8 cellular contexts compared by ENCODE assay signal in the genomic region with DNA sequence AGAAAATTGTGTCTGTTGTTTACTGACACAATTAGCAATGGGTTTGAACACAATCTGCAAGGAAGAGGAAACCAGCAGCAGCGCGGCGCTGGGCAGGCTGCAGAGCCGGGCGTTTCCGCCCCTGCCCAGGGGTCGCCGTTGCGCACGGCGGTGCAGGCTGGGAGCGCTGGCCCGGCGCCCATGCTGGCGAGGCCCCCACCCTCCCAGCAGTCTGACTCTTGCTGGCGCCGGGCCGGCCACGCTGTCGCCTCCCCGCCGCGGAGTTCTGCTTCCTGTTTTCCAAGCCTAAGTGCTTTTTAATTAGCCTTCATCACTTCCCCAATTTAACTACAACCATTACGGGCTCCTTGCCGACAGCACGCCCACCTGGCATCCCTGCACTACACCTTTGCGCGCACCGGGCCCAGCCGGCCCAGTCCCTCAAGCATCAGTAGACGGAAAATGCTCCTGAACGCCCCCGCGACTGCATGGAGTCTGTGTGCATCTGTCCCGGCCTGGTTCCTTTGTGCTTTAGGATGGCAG.
DNase-seq lines count a peak whose midpoint lies in the region; ATAC-seq and TF ChIP-seq lines count a peak whose summit lies in the region.

No MANE protein-coding gene starts in this region.

- CTCF ChIA-PET in activated CD8-positive, alpha-beta memory T cell treated with anti-CD3 and anti-CD28 coated beads, Interleukin-2, amount 10 ng/mL, durations not matched to agents 7 days and 5 days (lab: Charles Lee), result no interaction called here

- H3K9me3 ChIP-seq in HUES64 (ENCODE audit: insufficient read depth, low read depth, low read length), result peaks cover 4% of the 10 kb centered on the region

- peaks cover 9% of the 10 kb centered on the region; the same call in 1 of the 2 replicates for H3K4me1 ChIP-seq in HUES64 (ENCODE audit: insufficient read depth, low read length)

- peak overlapping the region; percentile 15; the same call in 1 of the 2 replicates for H3K9ac ChIP-seq in HUES64 (ENCODE audit: low read depth, low read length)

- H3K27me3 Mint-ChIP-seq in activated CD8-positive, alpha-beta memory T cell treated with anti-CD3 and anti-CD28 coated beads, Interleukin-2, amount 10 ng/mL, durations not matched to agents 7 days and 5 days, result peaks cover 39% of the 10 kb centered on the region
- H3K27me3 Mint-ChIP-seq in chondrocyte (ENCODE audit: low read depth), result no peaks in the 10 kb centered on the region

- H3K4me3 ChIP-seq in HUES64 (ENCODE audit: low read length) (peak overlapping the region; percentile 50), kidney epithelial cell (ENCODE audit: low read depth, low read length) (peak overlapping the region; percentile 32), skin epidermis (peak overlapping the region; percentile 25 to 50 (median 31))

- peak overlapping the region; percentile 53 for H3K4me3 Mint-ChIP-seq in activated CD8-positive, alpha-beta memory T cell treated with anti-CD3 and anti-CD28 coated beads, Interleukin-2, amount 10 ng/mL, durations not matched to agents 7 days and 5 days
- H3K4me3 Mint-ChIP-seq in chondrocyte (ENCODE audit: unreplicated experiment), result peak overlapping the region; percentile 92

- TF ChIP-seq CTCF in chondrocyte (IDR thresholded peaks at IDR 0.05), result peak; percentile 29
- no peak for TF ChIP-seq CTCF in kidney epithelial cell (IDR thresholded peaks at IDR 0.05; ENCODE audit: insufficient read depth, low read length, poor library complexity, severe bottlenecking)

- H3K27ac Mint-ChIP-seq in activated CD8-positive, alpha-beta memory T cell treated with anti-CD3 and anti-CD28 coated beads, Interleukin-2, amount 10 ng/mL, durations not matched to agents 7 days and 5 days, result no peak overlapping the region
- H3K27ac Mint-ChIP-seq in chondrocyte (ENCODE audit: unreplicated experiment), result peak overlapping the region; percentile 55

- DNase-seq in activated CD8-positive, alpha-beta memory T cell treated with anti-CD3 and anti-CD28 coated beads, Interleukin-2, amount 10 ng/mL, durations not matched to agents 7 days and 5 days, result no peak
- DNase-seq in activated CD8-positive, alpha-beta memory T cell treated with anti-CD3 and anti-CD28 coated beads, Interleukin-2, amount 50 U/mL, for 4 hours, result no peak
- DNase-seq in OCI-M1 (lab: John Stamatoyannopoulos, UW) (peak; percentile 87), chondrocyte (ENCODE audit: low spot score) (no peak), kidney epithelial cell (ENCODE audit: low read depth) (no peak)

- H3K4me1 Mint-ChIP-seq in activated CD8-positive, alpha-beta memory T cell treated with anti-CD3 and anti-CD28 coated beads, Interleukin-2, amount 10 ng/mL, durations not matched to agents 7 days and 5 days, result peaks cover 7% of the 10 kb centered on the region
- H3K4me1 Mint-ChIP-seq in chondrocyte (ENCODE audit: low read depth), result peaks cover 14% of the 10 kb centered on the region

- H3K36me3 Mint-ChIP-seq in activated CD8-positive, alpha-beta memory T cell treated with anti-CD3 and anti-CD28 coated beads, Interleukin-2, amount 10 ng/mL, durations not matched to agents 7 days and 5 days, result no peaks in the 10 kb centered on the region
- no peaks in the 10 kb centered on the region for H3K36me3 Mint-ChIP-seq in chondrocyte (ENCODE audit: low read depth)

- 57% methylated on average over 35 of the region's 35 CpGs for WGBS in HUES64

- H3K27ac ChIP-seq in HUES64 (ENCODE audit: low read depth, low read length), result no peak overlapping the region
- H3K27ac ChIP-seq in skin epidermis, result peak overlapping the region in 14 of 21 experiments; percentile 3 to 72 (median 50)

- no peaks in the 10 kb centered on the region for H3K36me3 ChIP-seq in HUES64 (ENCODE audit: insufficient read depth, low read length)
- no peaks in the 10 kb centered on the region for H3K36me3 ChIP-seq in kidney epithelial cell (ENCODE audit: control insufficient read depth, insufficient read depth, low read length)

- no peaks in the 10 kb centered on the region for H3K9me3 Mint-ChIP-seq in activated CD8-positive, alpha-beta memory T cell treated with anti-CD3 and anti-CD28 coated beads, Interleukin-2, amount 10 ng/mL, durations not matched to agents 7 days and 5 days (ENCODE audit: low read depth)
- no peaks in the 10 kb centered on the region for H3K9me3 Mint-ChIP-seq in chondrocyte (ENCODE audit: low read depth)

- H3K27me3 ChIP-seq in HUES64 (ENCODE audit: insufficient read depth, low read length) (peaks cover 60% of the 10 kb centered on the region), kidney epithelial cell (ENCODE audit: control insufficient read depth, insufficient read depth, low read length) (no peaks in the 10 kb centered on the region)

- peak; percentile 51 for ATAC-seq in activated CD8-positive, alpha-beta memory T cell treated with anti-CD3 and anti-CD28 coated beads, Interleukin-2, amount 10 ng/mL, durations not matched to agents 7 days and 5 days
- no peak for ATAC-seq in HG03095 (IDR thresholded peaks at IDR 0.05; ENCODE audit: unreplicated experiment)
